18 cellular contexts compared by ENCODE assay signal in the genomic region with DNA sequence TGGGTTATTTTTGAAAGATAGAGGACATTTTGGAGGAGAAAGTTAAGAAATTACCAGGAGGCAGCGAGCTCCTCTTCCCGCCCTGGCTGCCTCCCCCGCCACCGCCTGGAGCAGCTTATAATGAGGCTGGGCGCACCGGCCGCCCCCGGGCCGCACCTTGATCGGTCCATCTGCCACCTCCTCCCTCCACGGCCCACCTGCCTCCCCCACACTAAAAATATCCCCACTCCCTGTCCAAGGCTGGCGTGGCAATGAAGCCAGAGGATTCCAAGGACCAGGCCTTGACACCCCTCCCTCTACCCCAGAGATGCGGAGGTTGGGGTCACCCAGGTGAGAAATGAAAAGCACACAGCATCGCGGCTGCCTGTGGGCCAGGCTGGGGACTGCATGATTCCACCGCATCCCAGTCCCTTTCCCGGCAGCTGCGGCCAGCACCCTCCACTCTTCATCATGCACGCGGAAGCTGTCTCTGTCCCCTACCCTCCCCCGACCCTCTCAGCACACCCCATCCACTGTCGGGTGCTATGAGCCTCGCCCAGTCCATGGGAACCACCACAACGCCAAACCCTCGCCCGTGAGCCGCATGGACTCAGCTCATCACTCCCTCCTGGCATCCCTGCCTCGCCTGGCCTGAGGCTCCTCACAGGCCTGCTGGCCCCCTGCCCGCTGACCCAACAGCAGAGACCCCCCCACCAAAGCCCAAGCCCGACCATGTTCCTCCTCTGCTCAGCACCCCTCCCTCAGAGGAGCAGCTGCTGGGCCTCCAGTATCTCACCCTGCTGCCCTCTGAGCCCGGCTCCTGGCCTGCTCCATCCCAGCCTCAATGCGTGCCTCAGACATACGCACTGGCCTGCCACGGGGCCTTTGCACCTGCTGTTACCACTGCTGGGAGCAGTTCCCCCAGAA. TPM values are rescaled to one million over a fixed set of nuclear protein-coding genes. Genes with fewer than 3 reads are reported as not detected.
"Had no signal": no experiment of that assay in that cellular context is flagged by ENCODE, and none has a peak within 500 bp of the region (broad histone marks: within the 10 kb centered on the region; RNA-seq: fewer than 3 reads in every experiment).

No MANE protein-coding gene starts in this region.

- ATAC-seq: gastrocnemius medialis had no signal

- H3K36me3 Mint-ChIP-seq: naive B cell had no signal

- H3K4me3 Mint-ChIP-seq: activated CD4-positive, alpha-beta memory T cell treated with anti-CD3 and anti-CD28 coated beads, Interleukin-2, amount 10 ng/mL, durations not matched to agents 7 days and 5 days; naive B cell; stimulated activated naive CD8-positive, alpha-beta T cell treated with anti-CD3 and anti-CD28 coated beads, Interleukin-15, Interleukin-2, amounts not matched to agents 100 ng/mL and 50 ng/mL, for 24 hours had no signal

- H3K27me3 Mint-ChIP-seq: activated CD4-positive, alpha-beta memory T cell treated with anti-CD3 and anti-CD28 coated beads, Interleukin-2, amount 10 ng/mL, durations not matched to agents 7 days and 5 days; stimulated activated naive CD8-positive, alpha-beta T cell treated with anti-CD3 and anti-CD28 coated beads, Interleukin-15, Interleukin-2, amounts not matched to agents 100 ng/mL and 50 ng/mL, for 24 hours had no signal

- H3K9me3 Mint-ChIP-seq: activated CD4-positive, alpha-beta memory T cell treated with anti-CD3 and anti-CD28 coated beads, Interleukin-2, amount 10 ng/mL, durations not matched to agents 7 days and 5 days; naive B cell; stimulated activated naive CD8-positive, alpha-beta T cell treated with anti-CD3 and anti-CD28 coated beads, Interleukin-15, Interleukin-2, amounts not matched to agents 100 ng/mL and 50 ng/mL, for 24 hours had no signal

- H3K27ac Mint-ChIP-seq: activated CD4-positive, alpha-beta memory T cell treated with anti-CD3 and anti-CD28 coated beads, Interleukin-2, amount 10 ng/mL, durations not matched to agents 7 days and 5 days; naive B cell; stimulated activated naive CD8-positive, alpha-beta T cell treated with anti-CD3 and anti-CD28 coated beads, Interleukin-15, Interleukin-2, amounts not matched to agents 100 ng/mL and 50 ng/mL, for 24 hours had no signal

- DNase-seq: activated CD4-positive, alpha-beta memory T cell treated with anti-CD3 and anti-CD28 coated beads, Interleukin-2, amount 10 ng/mL, durations not matched to agents 7 days and 5 days; activated CD8-positive, alpha-beta memory T cell treated with anti-CD3 and anti-CD28 coated beads, Interleukin-2, amount 50 U/mL, for 48 hours; activated naive CD4-positive, alpha-beta T cell; central memory CD4-positive, alpha-beta T cell; cortex of kidney; effector CD8-positive, alpha-beta T cell; gastrocnemius medialis; kidney glomerular epithelial cell; midbrain; naive B cell; occipital lobe; stimulated activated CD4-positive, alpha-beta T cell treated with anti-CD3 and anti-CD28 coated beads, Interleukin-2, amount 100 ng/mL, for 48 hours; stimulated activated CD8-positive, alpha-beta memory T cell treated with anti-CD3 and anti-CD28 coated beads, Interleukin-4, amount 100 ng/mL, for 48 hours; T-helper 2 cell; testis had no signal

RNA-seq across cellular contexts. Expression of gene DBH, which starts 51.9 kb away (rescaled TPM):
- total RNA-seq: activated CD4-positive, alpha-beta memory T cell treated with anti-CD3 and anti-CD28 coated beads, Interleukin-2, amount 10 ng/mL, durations not matched to agents 7 days and 5 days; fibroblast of lung; gastrocnemius medialis; occipital lobe; prostate gland had no signal
- polyA plus RNA-seq: fibroblast of lung had no signal
